ENCODE assay signal across 15 cellular contexts in the genomic region with DNA sequence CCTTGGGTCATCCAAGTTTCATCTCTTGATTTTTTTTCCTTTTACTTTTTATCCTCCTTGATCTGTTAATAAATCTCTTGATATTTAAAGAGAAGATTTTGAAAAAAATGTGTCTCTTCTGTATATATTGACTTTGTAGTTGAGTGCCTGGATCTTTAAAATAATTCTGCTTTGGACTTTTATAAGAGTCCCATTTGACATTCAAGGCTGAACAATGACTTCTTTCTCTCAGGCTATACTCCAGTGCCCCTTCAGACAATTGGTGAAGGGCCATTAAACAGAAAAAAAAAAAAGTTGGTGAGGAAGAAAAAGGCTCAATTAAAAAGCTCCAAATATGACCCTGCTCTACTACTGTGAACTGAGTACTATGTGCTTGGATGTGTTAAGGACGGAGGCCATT. TPM values are rescaled to one million over a fixed set of nuclear protein-coding genes. Genes with fewer than 3 reads are reported as not detected.
A peak's percentile ranks its signal among the peaks of the same experiment; 100 is the strongest.
DNase-seq lines count a peak whose midpoint lies in the region; ATAC-seq and TF ChIP-seq lines count a peak whose summit lies in the region.
"Had no signal": no experiment of that assay in that cellular context is flagged by ENCODE, and none has a peak within 500 bp of the region (broad histone marks: within the 10 kb centered on the region; RNA-seq: fewer than 3 reads in every experiment).

No MANE protein-coding gene starts in this region.

- no peaks in the 10 kb centered on the region for H3K27me3 ChIP-seq in RWPE2 (ENCODE audit: insufficient read depth, poor library complexity, severe bottlenecking)

- DNase-seq in Calu3 (no peak), RWPE2 (ENCODE audit: low spot score) (no peak), foreskin melanocyte (peak; percentile 49), renal cortical epithelial cell (ENCODE audit: low read depth) (peak; percentile 47), SIG-M5 (lab: John Stamatoyannopoulos, UW) (no peak), A172 (ENCODE audit: low spot score) (no peak)
- no peak for DNase-seq in central memory CD4-positive, alpha-beta T cell
- DNase-seq: DMS79, IMR-90, MV-4-11, NCI-H1417 treated with DMSO at 0.1 percent for 48 hours, NCI-H2029, NCI-H526 had no signal

- H3K4me3 ChIP-seq in RWPE2 (ENCODE audit: severe bottlenecking): no peak overlapping the region
- H3K4me3 ChIP-seq: SK-N-MC had no signal

- no peak for ATAC-seq in RWPE2 (ENCODE audit: low read depth)

- H3K36me3 ChIP-seq in RWPE2 (ENCODE audit: low read depth): no peaks in the 10 kb centered on the region

- CTCF ChIA-PET in Calu3 (lab: Charles Lee): interaction anchor here (1.0 to 1.2 kb wide), 2 partner anchors 31 to 46 kb away, joined by 3 to 9 read pairs; no protein-coding TSS in a partner anchor

- peaks cover 15% of the 10 kb centered on the region for H3K36me3 Mint-ChIP-seq in Calu3 (ENCODE audit: insufficient read depth, unreplicated experiment)

- TSS peak; percentile 69 for BruUV-seq in Calu3 (replicated peaks; lab: Mats Ljungman, UMichigan)

- no peaks in the 10 kb centered on the region for H3K27me3 Mint-ChIP-seq in Calu3 (ENCODE audit: unreplicated experiment)

- no peaks in the 10 kb centered on the region for H3K9me3 ChIP-seq in RWPE2 (ENCODE audit: severe bottlenecking)

- intact Hi-C loops in Calu3 (cut with micrococcal nuclease; ENCODE audit: unreplicated experiment): no loop called here

- H3K4me1 Mint-ChIP-seq in Calu3 (ENCODE audit: low read depth, unreplicated experiment): peaks cover 73% of the 10 kb centered on the region

- peak overlapping the region; percentile 96 for H3K27ac ChIP-seq in RWPE2 (ENCODE audit: poor library complexity, severe bottlenecking)
- H3K27ac ChIP-seq: C4-2B, SK-N-MC had no signal

- H3K27ac Mint-ChIP-seq in Calu3 (ENCODE audit: unreplicated experiment): peak overlapping the region; percentile 72

- TF ChIP-seq CTCF in Calu3 (IDR thresholded peaks at IDR 0.05; ENCODE audit: unreplicated experiment) (no peak), RWPE2 (IDR thresholded peaks at IDR 0.05; ENCODE audit: poor library complexity, severe bottlenecking) (no peak)

- no peak overlapping the region for H3K4me3 Mint-ChIP-seq in Calu3 (ENCODE audit: low read depth, unreplicated experiment)

- peaks cover 39% of the 10 kb centered on the region for H3K4me1 ChIP-seq in RWPE2 (ENCODE audit: insufficient read depth, poor library complexity, severe bottlenecking)

- no peaks in the 10 kb centered on the region for H3K9me3 Mint-ChIP-seq in Calu3 (ENCODE audit: low read depth, unreplicated experiment)

RNA-seq across cellular contexts. Expression of a gene that starts 40.9 kb away (rescaled TPM):
- total RNA-seq in Calu3 (2022) (81.2 and 85.2 TPM in 2 replicates), renal cortical epithelial cell (33.5 and 45.1 TPM in 2 replicates)
- total RNA-seq in A172 (2014; rRNA removed; shearing (Covaris generic)): 4.1 and 5.3 TPM in 2 replicates

Comparison
In these comparisons a context has a peak if more than half of its experiments do, and no peak if none do; other contexts are left out.
1. DNase-seq: peak in foreskin melanocyte (single experiment) and renal cortical epithelial cell (single experiment); none in Calu3 (single experiment), RWPE2 (single experiment), SIG-M5 (single experiment), A172 (single experiment) and central memory CD4-positive, alpha-beta T cell (single experiment).